ENCODE assay signal across 25 cellular contexts in genomic region chr5:2857837-2858236, GRCh38.
"Had no signal": no experiment of that assay in that cellular context is flagged by ENCODE, and none has a peak within 500 bp of the region (broad histone marks: within the 10 kb centered on the region; RNA-seq: fewer than 3 reads in every experiment).

No MANE protein-coding gene starts in this region.

- DNase-seq: islet precursor cell; left ventricle myocardium inferior; mesendoderm; naive B cell; natural killer cell; nucleus accumbens; pancreas; posterior cingulate gyrus; retina; right cardiac atrium; stimulated activated CD4-positive, alpha-beta T cell treated with anti-CD3 and anti-CD28 coated beads, Interleukin-4, amount 100 ng/mL, for 24 hours; stimulated activated naive CD4-positive, alpha-beta T cell; tibial artery; trophoblast cell; upper lobe of right lung had no signal

- H3K36me3 ChIP-seq: left ventricle myocardium inferior, pancreas, prostate gland, suprapubic skin, thoracic aorta, tibial artery, upper lobe of right lung had no signal

- ATAC-seq: natural killer cell; pancreas; right cardiac atrium; sciatic nerve; stimulated activated effector memory CD8-positive, alpha-beta T cell treated with anti-CD3 and anti-CD28 coated beads, Interleukin-12 subunit alpha, Interleukin-12 subunit beta, amount 100 ng/mL, for 72 hours; upper lobe of right lung had no signal

- H3K9me3 Mint-ChIP-seq: mesothelial cell of epicardium had no signal

- H3K27ac ChIP-seq: left ventricle myocardium inferior, pancreas, prostate gland, skin epidermis, suprapubic skin, thoracic aorta, tibial artery, upper lobe of right lung had no signal

- H3K36me3 Mint-ChIP-seq: mesothelial cell of epicardium; naive B cell; natural killer cell; stimulated activated effector memory CD8-positive, alpha-beta T cell treated with anti-CD3 and anti-CD28 coated beads, Interleukin-12 subunit alpha, Interleukin-12 subunit beta, amount 100 ng/mL, for 72 hours had no signal

- H3K27me3 ChIP-seq: tibial artery, upper lobe of right lung had no signal

- H3K4me3 ChIP-seq: left ventricle myocardium inferior, lung, pancreas, prostate gland, skin epidermis, suprapubic skin, thoracic aorta, tibial artery, upper lobe of right lung had no signal

- H3K27me3 Mint-ChIP-seq: naive B cell; stimulated activated naive CD8-positive, alpha-beta T cell treated with anti-CD3 and anti-CD28 coated beads, Interleukin-15, Interleukin-2, amounts not matched to agents 100 ng/mL and 50 ng/mL, for 24 hours had no signal

- FAIRE-seq: pancreas, urothelium cell line had no signal

- H3K27ac Mint-ChIP-seq: mesothelial cell of epicardium; naive B cell; natural killer cell; stimulated activated effector memory CD8-positive, alpha-beta T cell treated with anti-CD3 and anti-CD28 coated beads, Interleukin-12 subunit alpha, Interleukin-12 subunit beta, amount 100 ng/mL, for 72 hours; stimulated activated naive CD8-positive, alpha-beta T cell treated with anti-CD3 and anti-CD28 coated beads, Interleukin-15, Interleukin-2, amounts not matched to agents 100 ng/mL and 50 ng/mL, for 24 hours had no signal

- H3K9me3 ChIP-seq: left ventricle myocardium inferior, pancreas, prostate gland, suprapubic skin, thoracic aorta, tibial artery, upper lobe of right lung had no signal

- H3K4me3 Mint-ChIP-seq: mesothelial cell of epicardium; naive B cell; natural killer cell; stimulated activated effector memory CD8-positive, alpha-beta T cell treated with anti-CD3 and anti-CD28 coated beads, Interleukin-12 subunit alpha, Interleukin-12 subunit beta, amount 100 ng/mL, for 72 hours; stimulated activated naive CD8-positive, alpha-beta T cell treated with anti-CD3 and anti-CD28 coated beads, Interleukin-15, Interleukin-2, amounts not matched to agents 100 ng/mL and 50 ng/mL, for 24 hours had no signal

- H3K4me1 ChIP-seq: left ventricle myocardium inferior, pancreas, prostate gland, suprapubic skin, tibial artery, upper lobe of right lung had no signal

- H3K4me1 Mint-ChIP-seq: naive B cell; natural killer cell; stimulated activated effector memory CD8-positive, alpha-beta T cell treated with anti-CD3 and anti-CD28 coated beads, Interleukin-12 subunit alpha, Interleukin-12 subunit beta, amount 100 ng/mL, for 72 hours had no signal
